Comparison of ENCODE assay signal across 9 cellular contexts in genomic region chr4:70705856-70706461, GRCh38. TPM values are rescaled to one million over a fixed set of nuclear protein-coding genes. Genes with fewer than 3 reads are reported as not detected.
DNase-seq lines count a peak whose midpoint lies in the region; ATAC-seq and TF ChIP-seq lines count a peak whose summit lies in the region.
"Had no signal": no experiment of that assay in that cellular context is flagged by ENCODE, and none has a peak within 500 bp of the region (broad histone marks: within the 10 kb centered on the region; RNA-seq: fewer than 3 reads in every experiment).

No MANE protein-coding gene starts in this region.

- peaks cover 11% of the 10 kb centered on the region for H3K36me3 Mint-ChIP-seq in Caco-2 (ENCODE audit: insufficient read depth, unreplicated experiment)

- H3K36me3 ChIP-seq in Caco-2 (ENCODE audit: control insufficient read depth, insufficient read depth, low read length) = no peaks in the 10 kb centered on the region
- H3K36me3 ChIP-seq in testis (ENCODE audit: low read depth, missing control alignments) = no peaks in the 10 kb centered on the region

- peak overlapping the region; percentile 86 to 94 for H3K27ac ChIP-seq in testis

- no peaks in the 10 kb centered on the region for H3K9me3 ChIP-seq in Caco-2
- H3K9me3 ChIP-seq in testis = no peaks in the 10 kb centered on the region

- intact Hi-C loops in Caco-2 (cut with micrococcal nuclease; ENCODE audit: unreplicated experiment) (loop anchor here (5.0 kb wide), 3 partner anchors 54 to 196 kb away; partner anchors contain the start of gene MOB1B), testis (cut with DNase I; ENCODE audit: low total_unique reads) (no loop called here)

- H3K9me3 Mint-ChIP-seq in Caco-2 (ENCODE audit: unreplicated experiment) = no peaks in the 10 kb centered on the region

- no TSS peak for BruUV-seq in Caco-2 (replicated peaks; lab: Mats Ljungman, UMichigan)

- peak overlapping the region; percentile 93 for H3K27ac Mint-ChIP-seq in Caco-2 (ENCODE audit: unreplicated experiment)

- H3K4me1 ChIP-seq in Caco-2 (peaks cover 11% of the 10 kb centered on the region), testis (peaks cover 11% of the 10 kb centered on the region)

- TF ChIP-seq POLR2A in testis (IDR thresholded peaks at IDR 0.05) = no peak

- CTCF ChIA-PET in Caco-2 (lab: Charles Lee) = interaction anchor here (0.5 to 1.3 kb wide), 3 partner anchors 18 to 1398 kb away, joined by 4 to 8 read pairs (median 7); no protein-coding TSS in a partner anchor

- in situ Hi-C loops in astrocyte of the cerebellum (cut with HindIII; ENCODE audit: low sequenced_read_pairs) = no loop called here

- 3 to 6% methylated on average over 15 to 17 of the region's 17 CpGs for WGBS in testis, 2 donors

- DNase-seq in Caco-2 (no peak), astrocyte of the cerebellum (ENCODE audit: low read depth) (no peak), kidney tubule cell (ENCODE audit: low spot score) (peak; percentile 14), testis (no peak), NCI-H2227 treated with DMSO at 0.1 percent for 48 hours (lab: John Stamatoyannopoulos, UW) (no peak), NCI-H1417 treated with DMSO at 0.1 percent for 48 hours (lab: John Stamatoyannopoulos, UW) (no peak)

- no peaks in the 10 kb centered on the region for H3K27me3 Mint-ChIP-seq in Caco-2 (ENCODE audit: insufficient read depth, unreplicated experiment)

- POLR2A ChIA-PET in Caco-2 (lab: Charles Lee) = interaction anchor here (0.6 to 1.1 kb wide), 3 partner anchors 44 to 325 kb away, joined by 3 to 4 read pairs (median 3); no protein-coding TSS in a partner anchor

- ATAC-seq in HG03196 (IDR thresholded peaks at IDR 0.05; ENCODE audit: unreplicated experiment) = peak; percentile 0
- ATAC-seq in HG02981 (IDR thresholded peaks at IDR 0.05; ENCODE audit: unreplicated experiment) = no peak

- H3K27me3 ChIP-seq in Caco-2 (replicated peaks; ENCODE audit: control insufficient read depth, insufficient read depth, low read length) (no peaks in the 10 kb centered on the region), testis (no peaks in the 10 kb centered on the region)

- H3K4me1 Mint-ChIP-seq in Caco-2 (ENCODE audit: low read depth, unreplicated experiment) = peaks cover 11% of the 10 kb centered on the region

- TF ChIP-seq CTCF in Caco-2 (IDR thresholded peaks at IDR 0.05; ENCODE audit: insufficient read depth in 1 of 2, low read depth in 1 of 2, low read length in 1 of 2, severe bottlenecking in 1 of 2, unreplicated experiment in 1 of 2) = no peak
- no peak for TF ChIP-seq CTCF in astrocyte of the cerebellum (IDR thresholded peaks at IDR 0.05; ENCODE audit: low read depth, low read length, missing control alignments)
- no peak for TF ChIP-seq CTCF in testis (IDR thresholded peaks at IDR 0.05)

- H3K4me3 ChIP-seq in Caco-2 (ENCODE audit: low read depth, low read length) = peak overlapping the region; percentile 79
- H3K4me3 ChIP-seq in astrocyte of the cerebellum (ENCODE audit: low read depth, low read length) = peak overlapping the region; percentile 68
- peak overlapping the region; percentile 72 to 88 for H3K4me3 ChIP-seq in testis

- H3K4me3 Mint-ChIP-seq in Caco-2 (ENCODE audit: unreplicated experiment) = peak overlapping the region; percentile 98

RNA-seq across cellular contexts. Expression of gene RUFY3, which starts 15.8 kb away (rescaled TPM):
- total RNA-seq in Caco-2 (2022) (36.6 and 45.0 TPM in 2 replicates), testis (100 to 1,000 TPM; 220 to 247 TPM)
- 84.7 TPM for polyA plus RNA-seq in testis (ENCODE audit: insufficient read depth, low read depth, low replicate concordance)

RNA-seq across cellular contexts. Expression of gene UTP3, which starts 17.6 kb away (rescaled TPM):
- total RNA-seq in Caco-2 (2022) (28.2 and 31.4 TPM in 2 replicates), testis (10 to 100 TPM; 25.4 to 26.0 TPM)
- 18.5 TPM for polyA plus RNA-seq in testis (ENCODE audit: insufficient read depth, low read depth, low replicate concordance)

RNA-seq across cellular contexts. Expression of gene JCHAIN, which starts 39.7 kb away (rescaled TPM):
- total RNA-seq in Caco-2 (2022) = not detected in 2 replicates
- total RNA-seq in testis = under 1 TPM in 1 of 2 donors, not detected in 1; 0.99 TPM
- polyA plus RNA-seq in testis (ENCODE audit: insufficient read depth, low read depth, low replicate concordance) = 34.0 TPM
- total RNA-seq: NCI-H460 had no signal
